Comparison of ENCODE assay signal across 8 cellular contexts in genomic region chr18:56639094-56639361, GRCh38. TPM values are rescaled to one million over a fixed set of nuclear protein-coding genes. Genes with fewer than 3 reads are reported as not detected.
DNase-seq lines count a peak whose midpoint lies in the region; ATAC-seq, FAIRE-seq and TF ChIP-seq lines count a peak whose summit lies in the region.

No MANE protein-coding gene starts in this region.

- no peak for DNase-seq in activated T-cell treated with anti-CD3 and anti-CD28 coated beads, Interleukin-2, amount 50 U/mL, for 24 hours
- no peak for DNase-seq in activated T-cell treated with anti-CD3 and anti-CD28 coated beads for 4 hours
- DNase-seq in NCI-H526 treated with DMSO at 0.1 percent for 48 hours (lab: John Stamatoyannopoulos, UW): peak; percentile 75
- no peak for DNase-seq in H1 (ENCODE audit: low read depth in 1 of 2, low spot score in 2 of 2)
- DNase-seq in GM20000 (ENCODE audit: low spot score): no peak
- no peak for DNase-seq in retina

- H3K4me2 ChIP-seq in H1 (ENCODE audit: insufficient read depth in 1 of 2, low read depth in 2 of 2, low read length in 2 of 2): peak overlapping the region; percentile 85 to 94
- H3K4me2 ChIP-seq in parathyroid adenoma (ENCODE audit: low read length): peak overlapping the region; percentile 59

- peaks cover 6% of the 10 kb centered on the region for H3K23me2 ChIP-seq in H1 (ENCODE audit: low read depth, low read length)

- H3K9me3 ChIP-seq in H1 (ENCODE audit: insufficient read depth in 2 of 2, low read depth in 1 of 2, low read length in 1 of 2): no peaks in the 10 kb centered on the region
- H3K9me3 ChIP-seq in parathyroid adenoma (ENCODE audit: control insufficient read depth, low read length): no peaks in the 10 kb centered on the region

- no peak for TF ChIP-seq RAD21 in H1 (IDR thresholded peaks at IDR 0.05 in 1 of 2, conservative IDR thresholded peaks at IDR 0.05 in 1 of 2; ENCODE audit: low read depth in 2 of 2, low read length in 2 of 2)

- peak overlapping the region in 3 of 4 experiments; percentile 51 to 84 (median 62); a peak in 6 of 7 replicates for H3K9ac ChIP-seq in H1 (replicated peaks in 1 of 4; ENCODE audit: extremely low read depth in 1 of 4, low read depth in 3 of 4, low read length in 3 of 4)
- H3K9ac ChIP-seq in parathyroid adenoma: no peak overlapping the region

- ATAC-seq in HG03354 (IDR thresholded peaks at IDR 0.05; ENCODE audit: poor library complexity, severe bottlenecking, unreplicated experiment): no peak

- H3K79me2 ChIP-seq in H1 (ENCODE audit: control insufficient read depth in 1 of 2, insufficient read depth in 2 of 2, low read length in 2 of 2): peaks cover 18 to 43% of the 10 kb centered on the region in 2 experiments
- H3K79me2 ChIP-seq in parathyroid adenoma: peaks cover 33% of the 10 kb centered on the region

- H3K27me3 Mint-ChIP-seq in activated T-cell treated with anti-CD3 and anti-CD28 coated beads, Interleukin-2, amount 50 U/mL, for 24 hours: no peaks in the 10 kb centered on the region

- H2BK12ac ChIP-seq in H1 (ENCODE audit: low read depth, low read length): no peak overlapping the region

- TF ChIP-seq CTCF in H1 (IDR thresholded peaks at IDR 0.05; ENCODE audit: control extremely low read depth in 1 of 3, insufficient read depth in 1 of 3, low read depth in 1 of 3, low read length in 3 of 3): no peak
- TF ChIP-seq CTCF in parathyroid adenoma (IDR thresholded peaks at IDR 0.05): no peak
- TF ChIP-seq CTCF in GM20000 (IDR thresholded peaks at IDR 0.05; ENCODE audit: extremely low read depth, missing control alignments): no peak

- 77% methylated on average over 7 of the region's 7 CpGs; no CpG with 5 or more reads in 1 of the 2 experiments for WGBS in H1 (ENCODE audit: extremely low coverage in 1 of 2, insufficient coverage in 1 of 2, insufficient read length in 1 of 2, insufficient replicate concordance in 2 of 2, low coverage in 1 of 2, low lambda C conversion rate in 2 of 2, missing lambda C conversion rate in 1 of 2), 2 experiments

- no peak overlapping the region for H3K4ac ChIP-seq in H1 (replicated peaks; ENCODE audit: insufficient read length, low read depth, low read length)

- peak overlapping the region; percentile 32 for H3K56ac ChIP-seq in H1 (replicated peaks; ENCODE audit: insufficient read length, low read depth, low read length)

- no peak overlapping the region for H2BK15ac ChIP-seq in H1 (ENCODE audit: low read length)

- TF ChIP-seq EP300 in H1 (IDR thresholded peaks at IDR 0.05; ENCODE audit: borderline replicate concordance in 1 of 2, low read depth in 2 of 2, low read length in 2 of 2): no peak

- peak overlapping the region; percentile 67 for H4K5ac ChIP-seq in H1 (ENCODE audit: insufficient read length, low read depth, low read length)

- no peak for TF ChIP-seq POLR2A in H1 (IDR thresholded peaks at IDR 0.05; ENCODE audit: control extremely low read depth in 1 of 2, low read depth in 2 of 2, low read length in 2 of 2)

- peaks cover 41% of the 10 kb centered on the region for H3K4me1 Mint-ChIP-seq in activated T-cell treated with anti-CD3 and anti-CD28 coated beads, Interleukin-2, amount 50 U/mL, for 24 hours (ENCODE audit: low read depth)

- H2AFZ ChIP-seq in H1 (ENCODE audit: low read length): peak overlapping the region; percentile 72
- H2AFZ ChIP-seq in parathyroid adenoma: peak overlapping the region; percentile 99

- peak overlapping the region; percentile 98 for H3K4me3 Mint-ChIP-seq in activated T-cell treated with anti-CD3 and anti-CD28 coated beads, Interleukin-2, amount 50 U/mL, for 24 hours

- H3K27ac Mint-ChIP-seq in activated T-cell treated with anti-CD3 and anti-CD28 coated beads, Interleukin-2, amount 50 U/mL, for 24 hours: peak overlapping the region; percentile 98

- peaks cover 3 to 10% of the 10 kb centered on the region in 2 experiments for H4K20me1 ChIP-seq in H1 (replicated peaks in 1 of 2; ENCODE audit: control insufficient read depth in 1 of 2, insufficient read depth in 2 of 2, low read length in 2 of 2)

- no peak overlapping the region for H2AK5ac ChIP-seq in H1 (ENCODE audit: low read depth, low read length)

- H4K91ac ChIP-seq in H1 (replicated peaks; ENCODE audit: insufficient read length, low read length): no peak overlapping the region

- no peak overlapping the region for H2BK20ac ChIP-seq in H1 (ENCODE audit: low read length)

- H3K27ac ChIP-seq in H1 (ENCODE audit: low read depth, low read length) (no peak overlapping the region; the same call in 1 of the 2 replicates), parathyroid adenoma (peak overlapping the region; percentile 91)

- H3K9me3 Mint-ChIP-seq in activated T-cell treated with anti-CD3 and anti-CD28 coated beads, Interleukin-2, amount 50 U/mL, for 24 hours: peaks cover 4% of the 10 kb centered on the region

- H2BK120ac ChIP-seq in H1 (replicated peaks; ENCODE audit: low read depth, low read length): no peak overlapping the region

- no peak overlapping the region for H3K18ac ChIP-seq in H1 (ENCODE audit: extremely low read depth, low read length)

- peaks cover 49% of the 10 kb centered on the region for H3K36me3 Mint-ChIP-seq in activated T-cell treated with anti-CD3 and anti-CD28 coated beads, Interleukin-2, amount 50 U/mL, for 24 hours (ENCODE audit: low read depth)

- no peak overlapping the region for H4K8ac ChIP-seq in H1 (ENCODE audit: extremely low read depth, insufficient read depth, low read length)

- H3K36me3 ChIP-seq in H1 (ENCODE audit: control insufficient read depth in 2 of 4, insufficient read depth in 4 of 4, low read length in 3 of 4) (no peaks in the 10 kb centered on the region), parathyroid adenoma (ENCODE audit: control insufficient read depth, insufficient read depth, low read length) (no peaks in the 10 kb centered on the region)

- no peak overlapping the region for H3K23ac ChIP-seq in H1 (ENCODE audit: insufficient read length)

- peak overlapping the region; percentile 42 to 97 (median 74) for H3K4me3 ChIP-seq in H1 (ENCODE audit: extremely low read depth in 1 of 4, insufficient read depth in 2 of 4, low read depth in 3 of 4, low read length in 4 of 4)
- H3K4me3 ChIP-seq in parathyroid adenoma (ENCODE audit: low read depth, low read length): peak overlapping the region; percentile 97

- no peak overlapping the region for H3K14ac ChIP-seq in H1 (ENCODE audit: insufficient read length)

- POLR2A ChIA-PET in H1 (lab: Charles Lee; ENCODE audit: partially characterized antibody): interaction anchor here (3.8 kb wide), 1 partner anchor 12 kb away, joined by 23 read pairs; the partner anchor contains the start of gene WDR7

- H3K4me1 ChIP-seq in H1 (replicated peaks in 1 of 4; ENCODE audit: control insufficient read depth in 3 of 4, insufficient read depth in 4 of 4, low read length in 3 of 4) (no peaks in the 10 kb centered on the region; a peak in 1 of 7 replicates), parathyroid adenoma (peaks cover 4% of the 10 kb centered on the region)

- H3K27me3 ChIP-seq in H1 (replicated peaks in 1 of 4; ENCODE audit: control insufficient read depth in 3 of 4, extremely low read depth in 1 of 4, insufficient read depth in 3 of 4, low read length in 3 of 4) (0 out of 7 replicates have a peak, but pooled peaks cover 0 to 2% (median 0%) of the 10 kb centered on the region in 4 experiments), parathyroid adenoma (ENCODE audit: control insufficient read depth, insufficient read depth, low read length) (no peaks in the 10 kb centered on the region)

- CTCF ChIA-PET in H1 (lab: Charles Lee; ENCODE audit: partially characterized antibody): interaction anchor here (1.2 to 3.7 kb wide), 2 partner anchors 9 to 11 kb away, joined by 4 to 18 read pairs; partner anchors contain the start of gene WDR7

- peaks cover 2% of the 10 kb centered on the region for H3K79me1 ChIP-seq in H1 (ENCODE audit: low read depth, low read length)

- H2BK5ac ChIP-seq in H1 (ENCODE audit: low read depth, low read length): no peak overlapping the region

- FAIRE-seq in H1 (lab: Jason Lieb, UNC): no peak

TF ChIP-seq in H1, 55 proteins besides CTCF, POLR2A, EP300 and RAD21:
- no peak for TF ChIP-seq NANOG (IDR thresholded peaks at IDR 0.05; ENCODE audit: insufficient read depth, low read depth, low read length, poor library complexity, severe bottlenecking)
- TF ChIP-seq TAF7 (optimal IDR thresholded peaks at IDR 0.05; ENCODE audit: borderline replicate concordance, low read depth, low read length): peak; percentile 38

RNA-seq across cellular contexts. Expression of gene TXNL1, which starts 0.6 kb away (rescaled TPM):
- 85.8 and 87.4 TPM in 2 replicates for total RNA-seq in H1 (2021; fragmentation: NEBNext Ultra II Directional; extraction: Animal tissue kit (Norgen Biotek cat#: 25700))
- polyA plus RNA-seq in H1 (2011; rRNA removed): 25.0 and 35.1 TPM in 2 replicates
- 47.1 TPM for polyA plus RNA-seq in H1 (2011; cell fraction: cytosol; rRNA removed)
- 17.4 TPM for polyA plus RNA-seq in H1 (2011; cell fraction: nucleus; rRNA removed)
- 55.5 to 96.5 TPM (median 60.8 TPM) in 4 replicates for polyA plus RNA-seq in H1 (2012, experiment 1 of 2)
- 49.8 TPM for polyA plus RNA-seq in H1 (2012, experiment 2 of 2)
- polyA plus RNA-seq in H1 (2013, experiment 1 of 2): 81.4 TPM
- polyA plus RNA-seq in H1 (2013, experiment 2 of 2): 82.6 TPM
- 25.7 and 31.2 TPM in 2 replicates for polyA minus RNA-seq in H1 (2011; rRNA and poly(A)+ RNA removed)
- 12.8 TPM for polyA minus RNA-seq in H1 (2011; cell fraction: cytosol; rRNA and poly(A)+ RNA removed)
- 25.8 TPM for polyA minus RNA-seq in H1 (2011; cell fraction: nucleus; rRNA and poly(A)+ RNA removed)

RNA-seq across cellular contexts. Expression of gene WDR7, which starts 12.1 kb away (rescaled TPM):
- 15.2 and 16.5 TPM in 2 replicates for total RNA-seq in H1 (2021; fragmentation: NEBNext Ultra II Directional; extraction: Animal tissue kit (Norgen Biotek cat#: 25700))
- polyA plus RNA-seq in H1 (2011; rRNA removed): 5.5 and 9.1 TPM in 2 replicates
- 6.3 TPM for polyA plus RNA-seq in H1 (2011; cell fraction: cytosol; rRNA removed)
- polyA plus RNA-seq in H1 (2011; cell fraction: nucleus; rRNA removed): 18.9 TPM
- polyA plus RNA-seq in H1 (2012, experiment 1 of 2): 5.5 to 8.4 TPM (median 6.8 TPM) in 4 replicates
- polyA plus RNA-seq in H1 (2012, experiment 2 of 2): 0.14 TPM
- 5.0 TPM for polyA plus RNA-seq in H1 (2013, experiment 1 of 2)
- 6.4 TPM for polyA plus RNA-seq in H1 (2013, experiment 2 of 2)
- polyA minus RNA-seq in H1 (2011; rRNA and poly(A)+ RNA removed): 76.0 and 88.4 TPM in 2 replicates
- polyA minus RNA-seq in H1 (2011; cell fraction: cytosol; rRNA and poly(A)+ RNA removed): 22.9 TPM
- polyA minus RNA-seq in H1 (2011; cell fraction: nucleus; rRNA and poly(A)+ RNA removed): 73.3 TPM
